Comparison of ENCODE assay signal across 17 cellular contexts in the genomic region with DNA sequence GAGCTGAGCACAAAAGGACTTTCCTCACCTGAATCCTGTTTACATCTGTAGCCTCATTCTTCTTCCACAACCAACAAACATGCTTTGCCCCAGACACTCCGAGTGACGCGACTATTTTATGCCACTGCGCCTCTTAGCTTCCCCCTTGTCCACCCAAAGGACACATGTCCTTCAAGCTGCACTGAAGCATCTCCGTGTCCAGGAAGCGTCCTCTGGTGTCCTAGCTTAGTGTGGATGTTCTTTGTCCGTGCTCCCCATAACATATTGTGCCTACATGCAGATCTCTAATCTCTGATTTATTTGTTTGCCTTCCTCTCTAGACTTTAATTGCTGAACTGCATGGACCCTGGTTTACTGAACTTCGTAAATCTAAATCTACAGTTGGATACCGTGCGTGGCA. TPM values are rescaled to one million over a fixed set of nuclear protein-coding genes. Genes with fewer than 3 reads are reported as not detected.
DNase-seq lines count a peak whose midpoint lies in the region; ATAC-seq and TF ChIP-seq lines count a peak whose summit lies in the region.
"Had no signal": no experiment of that assay in that cellular context is flagged by ENCODE, and none has a peak within 500 bp of the region (broad histone marks: within the 10 kb centered on the region; RNA-seq: fewer than 3 reads in every experiment).

No MANE protein-coding gene starts in this region.

- H3K4me1 ChIP-seq in Panc1 (ENCODE audit: control insufficient read depth, insufficient read depth, low read length) (peaks cover 3% of the 10 kb centered on the region; the same call in 1 of the 2 replicates), osteoblast (ENCODE audit: insufficient read depth, low read length) (no peaks in the 10 kb centered on the region)
- H3K4me1 ChIP-seq: Peyer's patch had no signal

- POLR2A ChIA-PET in Panc1 (lab: Charles Lee) = interaction anchor here (0.6 to 0.7 kb wide), 2 partner anchors 10 to 149 kb away, joined by 3 read pairs; no protein-coding TSS in a partner anchor

- TF ChIP-seq CTCF in LNCaP clone FGC (IDR thresholded peaks at IDR 0.05; ENCODE audit: control insufficient read depth, extremely low read depth, insufficient read depth) (no peak), Panc1 (IDR thresholded peaks at IDR 0.05) (no peak), osteoblast (IDR thresholded peaks at IDR 0.05; ENCODE audit: extremely low read depth, low read depth, low read length) (no peak)

- no peak overlapping the region for H3K27ac ChIP-seq in Panc1 (ENCODE audit: low read length)
- H3K27ac ChIP-seq in osteoblast (ENCODE audit: low read depth, low read length) = no peak overlapping the region
- H3K27ac ChIP-seq: HL-60, Peyer's patch had no signal

- H3K4me3 ChIP-seq in LNCaP clone FGC (ENCODE audit: low read depth, low read length) (peak overlapping the region; percentile 24; the same call in 1 of the 2 replicates), Panc1 (ENCODE audit: low read depth in 2 of 2, low read length in 2 of 2) (peak overlapping the region; percentile 4 to 11; a peak in 3 of 4 replicates), osteoblast (ENCODE audit: insufficient read depth, low read length) (no peak overlapping the region)
- H3K4me3 ChIP-seq: Peyer's patch had no signal

- no peak overlapping the region for H2AFZ ChIP-seq in osteoblast (ENCODE audit: low read length)

- H3K27me3 ChIP-seq in Panc1 (ENCODE audit: control insufficient read depth, insufficient read depth, low read length) = no peaks in the 10 kb centered on the region
- H3K27me3 ChIP-seq in osteoblast (ENCODE audit: insufficient read depth, low read length) = no peaks in the 10 kb centered on the region
- H3K27me3 ChIP-seq: Peyer's patch had no signal

- ATAC-seq in Panc1 = no peak
- ATAC-seq: T-helper 17 cell had no signal

- no peaks in the 10 kb centered on the region for H3K36me3 ChIP-seq in Panc1 (ENCODE audit: control insufficient read depth, insufficient read depth, low read length)
- no peaks in the 10 kb centered on the region for H3K36me3 ChIP-seq in osteoblast (ENCODE audit: insufficient read depth, low read length)
- H3K36me3 ChIP-seq: Peyer's patch had no signal

- intact Hi-C loops in Panc1 (cut with micrococcal nuclease; ENCODE audit: unreplicated experiment) = no loop called here

- peak; percentile 44 for DNase-seq in DMS53 (lab: John Stamatoyannopoulos, UW)
- DNase-seq in DMS53 treated with DMSO at 0.1 percent for 48 hours (lab: John Stamatoyannopoulos, UW; ENCODE audit: unreplicated experiment) = no peak
- DNase-seq in LNCaP clone FGC (ENCODE audit: low read depth) = no peak
- no peak for DNase-seq in Panc1 (ENCODE audit: low read depth, low spot score)
- peak; percentile 35 for DNase-seq in osteoblast (ENCODE audit: insufficient read length, low spot score, missing footprints)
- no peak for DNase-seq in activated T-cell treated with anti-CD3 and anti-CD28 coated beads for 4 hours
- DNase-seq in NCI-H1436 (lab: John Stamatoyannopoulos, UW) = no peak
- DNase-seq in UCSD-AML1 (lab: John Stamatoyannopoulos, UW; ENCODE audit: unreplicated experiment) = no peak
- DNase-seq: 8988T, C1 segment of cervical spinal cord, DMS79, KBM-7, NCI-H2081, NCI-H524, Peyer's patch, T-helper 17 cell had no signal

- no peaks in the 10 kb centered on the region for H4K20me1 ChIP-seq in osteoblast (ENCODE audit: insufficient read depth, low read length)

- H3K9me3 ChIP-seq in Panc1 (ENCODE audit: control insufficient read depth, insufficient read depth, low read depth, low read length) (no peaks in the 10 kb centered on the region), osteoblast (ENCODE audit: low read depth, low read length) (no peaks in the 10 kb centered on the region)
- H3K9me3 ChIP-seq: Peyer's patch had no signal

- CTCF ChIA-PET in Panc1 (lab: Charles Lee) = interaction anchor here (0.5 kb wide), 1 partner anchor 175 kb away, joined by 11 read pairs; no protein-coding TSS in a partner anchor

- in situ Hi-C loops in Panc1 (cut with HindIII; ENCODE audit: low pct_unique_long_range_greater_than_20kb, low sequenced_read_pairs) = no loop called here

- H3K79me2 ChIP-seq in osteoblast (ENCODE audit: insufficient read depth, low read length) = no peaks in the 10 kb centered on the region

- no peak overlapping the region for H3K4me2 ChIP-seq in osteoblast (ENCODE audit: insufficient read depth, low read length)

- BruUV-seq in Panc1 (replicated peaks; lab: Mats Ljungman, UMichigan) = no TSS peak

RNA-seq across cellular contexts. Expression of a gene that starts 20.1 kb away (rescaled TPM):
- total RNA-seq in Panc1 (2021; ENCODE audit: unreplicated experiment) (3.6 TPM), osteoblast (not detected in 2 replicates)
- polyA plus RNA-seq in Panc1 (2012; ENCODE audit: insufficient read length) = 1.8 TPM

Comparison
In these comparisons a context has a peak if more than half of its experiments do, and no peak if none do; other contexts are left out.
1. DNase-seq: peak in DMS53 (single experiment) and osteoblast (single experiment); none in DMS53 treated with DMSO at 0.1 percent for 48 hours (single experiment), LNCaP clone FGC (single experiment), Panc1 (single experiment), activated T-cell treated with anti-CD3 and anti-CD28 coated beads for 4 hours (single experiment), NCI-H1436 (single experiment) and UCSD-AML1 (single experiment).